1 cellular context compared by ENCODE assay signal in the genomic region with DNA sequence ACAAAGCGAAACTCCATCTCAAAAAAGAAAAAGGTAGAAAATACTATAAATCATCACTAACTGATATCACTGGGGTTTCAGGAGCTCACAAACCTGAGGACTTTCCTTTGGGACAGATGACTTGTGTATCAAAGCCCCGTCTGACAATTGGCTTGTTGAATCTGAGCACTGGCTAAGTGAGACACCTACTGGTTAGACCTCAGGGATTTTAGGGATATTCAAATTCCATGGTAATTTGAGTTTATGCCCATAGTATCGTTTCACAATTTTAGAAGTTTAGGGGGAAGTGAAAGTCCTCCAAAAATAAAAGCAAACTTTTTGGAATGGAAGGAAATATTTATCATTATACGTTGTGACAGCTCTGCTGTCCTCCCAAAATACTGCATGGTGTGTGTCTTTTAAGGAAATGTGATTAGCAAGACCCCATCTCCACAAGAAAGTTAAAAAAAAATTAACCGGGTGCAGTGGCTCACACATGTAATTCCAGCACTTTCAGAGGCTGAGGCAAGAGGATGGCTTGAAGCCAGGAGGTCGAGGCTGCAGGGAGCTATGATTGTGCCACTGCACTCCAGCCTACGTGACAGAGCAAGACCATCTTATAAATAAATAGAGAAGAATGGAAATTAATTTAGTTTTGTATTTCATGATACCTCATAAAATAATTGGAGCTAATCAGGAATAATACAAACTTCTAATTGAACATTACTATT.
TF ChIP-seq lines count a peak whose summit lies in the region.

No MANE protein-coding gene starts in this region.

TF ChIP-seq in H1, 55 proteins besides CTCF, POLR2A, EP300 and RAD21:
- no peak for TF ChIP-seq PHF8 (conservative IDR thresholded peaks at IDR 0.05; ENCODE audit: low read depth, low read length)
- no peak for TF ChIP-seq TCF12 (IDR thresholded peaks at IDR 0.05; ENCODE audit: low read depth, low read length)
